Comparison of ENCODE assay signal across 17 cellular contexts in genomic region chr2:205372141-205372540, GRCh38.
DNase-seq lines count a peak whose midpoint lies in the region; ATAC-seq and TF ChIP-seq lines count a peak whose summit lies in the region.
"Had no signal": no experiment of that assay in that cellular context is flagged by ENCODE, and none has a peak within 500 bp of the region (broad histone marks: within the 10 kb centered on the region; RNA-seq: fewer than 3 reads in every experiment).

No MANE protein-coding gene starts in this region.

- no peaks in the 10 kb centered on the region for H3K9me3 ChIP-seq in HEK293 (ENCODE audit: control insufficient read depth, insufficient read depth, low read depth, low read length)
- H3K9me3 ChIP-seq: uterus had no signal

- CTCF ChIA-PET in HEK293 (lab: Yijun Ruan, JAX): interaction anchor here (0.7 kb wide), 1 partner anchor 150 kb away, joined by 3 read pairs; no protein-coding TSS in a partner anchor

- no peaks in the 10 kb centered on the region for H3K36me3 ChIP-seq in HEK293 (ENCODE audit: control insufficient read depth in 2 of 2, insufficient read depth in 1 of 2, low read length in 2 of 2)
- H3K36me3 ChIP-seq: uterus had no signal

- no peak overlapping the region for H3K27ac ChIP-seq in HEK293 (ENCODE audit: extremely low read depth, low read depth, low read length)
- H3K27ac ChIP-seq: dorsolateral prefrontal cortex, uterus had no signal

- POLR2A ChIA-PET in HEK293 (lab: Yijun Ruan, JAX): no interaction called here

- TF ChIP-seq CTCF in HEK293 (tag by site-specific recombination; IDR thresholded peaks at IDR 0.05) (no peak), fibroblast of villous mesenchyme (IDR thresholded peaks at IDR 0.05; ENCODE audit: insufficient read depth, low read depth, low read length) (no peak)

- DNase-seq in COLO829 (ENCODE audit: low spot score) (peak; percentile 2), RPMI7951 (ENCODE audit: low read depth) (peak; percentile 41), fibroblast of villous mesenchyme (ENCODE audit: low read depth) (peak; percentile 24), hippocampal formation (lab: John Stamatoyannopoulos, UW) (no peak), middle frontal gyrus (ENCODE audit: extremely low spot score, low spot score) (no peak)
- DNase-seq: amygdala, C1 segment of cervical spinal cord, dorsolateral prefrontal cortex, H9, KBM-7, left ventricle myocardium superior, NCI-H1436, NCI-H510A, uterus had no signal

- ATAC-seq in GM21515 (IDR thresholded peaks at IDR 0.05; ENCODE audit: unreplicated experiment): no peak
- ATAC-seq: esophagus mucosa, left ventricle myocardium superior had no signal

- H3K4me1 ChIP-seq in HEK293 (ENCODE audit: control insufficient read depth, insufficient read depth, low read length): no peaks in the 10 kb centered on the region
- H3K4me1 ChIP-seq: uterus had no signal

- H3K4me3 ChIP-seq in HEK293 (ENCODE audit: low read depth, low read length) (no peak overlapping the region), fibroblast of villous mesenchyme (ENCODE audit: low read depth, low read length) (no peak overlapping the region)
- H3K4me3 ChIP-seq: dorsolateral prefrontal cortex, uterus had no signal

TF ChIP-seq in HEK293, 187 proteins besides CTCF, POLR2A, EP300 and RAD21:
- TF ChIP-seq, protein P1, sequence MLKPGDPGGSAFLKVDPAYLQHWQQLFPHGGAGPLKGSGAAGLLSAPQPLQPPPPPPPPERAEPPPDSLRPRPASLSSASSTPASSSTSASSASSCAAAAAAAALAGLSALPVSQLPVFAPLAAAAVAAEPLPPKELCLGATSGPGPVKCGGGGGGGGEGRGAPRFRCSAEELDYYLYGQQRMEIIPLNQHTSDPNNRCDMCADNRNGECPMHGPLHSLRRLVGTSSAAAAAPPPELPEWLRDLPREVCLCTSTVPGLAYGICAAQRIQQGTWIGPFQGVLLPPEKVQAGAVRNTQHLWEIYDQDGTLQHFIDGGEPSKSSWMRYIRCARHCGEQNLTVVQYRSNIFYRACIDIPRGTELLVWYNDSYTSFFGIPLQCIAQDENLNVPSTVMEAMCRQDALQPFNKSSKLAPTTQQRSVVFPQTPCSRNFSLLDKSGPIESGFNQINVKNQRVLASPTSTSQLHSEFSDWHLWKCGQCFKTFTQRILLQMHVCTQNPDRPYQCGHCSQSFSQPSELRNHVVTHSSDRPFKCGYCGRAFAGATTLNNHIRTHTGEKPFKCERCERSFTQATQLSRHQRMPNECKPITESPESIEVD (tag by site-specific recombination; IDR thresholded peaks at IDR 0.05): peak; percentile 34; the same call in 1 of the 2 replicates
- 0 out of 2 replicates have a peak, but pooled peaks have one; percentile 40 for TF ChIP-seq GFI1B (tag by site-specific recombination; IDR thresholded peaks at IDR 0.05)
- TF ChIP-seq PRDM1 (tag by site-specific recombination; IDR thresholded peaks at IDR 0.05): no peak
- 0 out of 2 replicates have a peak, but pooled peaks have one; percentile 13 for TF ChIP-seq SP7 (tag by site-specific recombination; IDR thresholded peaks at IDR 0.05)

Comparison
In these comparisons a context has a peak if more than half of its experiments do, and no peak if none do; other contexts are left out.
1. DNase-seq: peak in COLO829 (single experiment), RPMI7951 (single experiment) and fibroblast of villous mesenchyme (single experiment); none in hippocampal formation (0 of 2) and middle frontal gyrus (single experiment).